11 cellular contexts compared by ENCODE assay signal in the genomic region with DNA sequence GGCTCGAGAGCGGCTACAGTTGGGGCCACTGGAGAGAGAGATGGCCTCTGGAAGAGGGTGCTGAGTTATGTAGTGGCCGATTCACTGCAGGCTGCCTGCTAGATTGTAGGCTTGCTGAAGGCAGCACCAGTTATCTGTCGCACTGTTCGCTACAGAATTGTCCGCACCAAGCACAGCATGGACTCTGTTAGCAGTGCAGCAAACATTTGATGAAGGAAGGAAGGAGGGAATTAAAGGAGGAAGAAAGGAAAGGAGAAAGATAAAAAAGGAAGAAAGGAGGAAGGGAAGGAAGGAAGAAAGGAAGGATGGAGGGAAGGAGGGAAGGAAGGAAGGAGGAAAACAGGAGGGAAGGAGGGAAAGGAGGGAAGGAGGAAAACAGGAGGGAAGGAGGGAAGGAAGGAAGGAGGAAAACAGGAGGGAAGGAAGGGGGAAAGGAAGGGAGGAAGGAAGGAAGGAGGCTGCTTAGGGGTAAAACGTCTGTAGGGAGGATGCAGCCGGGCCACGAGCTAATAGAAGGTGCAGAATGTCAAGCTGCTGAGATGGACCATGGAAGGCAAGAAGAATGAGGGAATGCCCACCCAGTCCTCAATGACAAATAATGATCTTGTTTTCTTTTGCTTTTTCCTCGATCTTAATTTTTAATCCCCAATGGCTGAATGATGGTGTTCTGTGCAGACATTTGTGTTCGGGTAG. TPM values are rescaled to one million over a fixed set of nuclear protein-coding genes. Genes with fewer than 3 reads are reported as not detected.
DNase-seq lines count a peak whose midpoint lies in the region; ATAC-seq and TF ChIP-seq lines count a peak whose summit lies in the region.
"Had no signal": no experiment of that assay in that cellular context is flagged by ENCODE, and none has a peak within 500 bp of the region (broad histone marks: within the 10 kb centered on the region; RNA-seq: fewer than 3 reads in every experiment).

No MANE protein-coding gene starts in this region.

- no peak overlapping the region for H3K4me2 ChIP-seq in smooth muscle cell

- H3K27me3 ChIP-seq in iPS-15b (ENCODE audit: control insufficient read depth, insufficient read depth, low read length), result peaks cover 23% of the 10 kb centered on the region
- peaks cover 9% of the 10 kb centered on the region for H3K27me3 ChIP-seq in smooth muscle cell (ENCODE audit: low read depth)

- no peaks in the 10 kb centered on the region for H3K79me2 ChIP-seq in smooth muscle cell (ENCODE audit: low read depth)

- H4K20me1 ChIP-seq in smooth muscle cell (ENCODE audit: low read depth), result no peaks in the 10 kb centered on the region

- H3K27me3 Mint-ChIP-seq in WTC11 (ENCODE audit: low read depth), result peaks cover 44% of the 10 kb centered on the region
- no peaks in the 10 kb centered on the region for H3K27me3 Mint-ChIP-seq in stimulated activated memory B cell treated with anti-CD40 and anti-IgM and Interleukin-4, amounts not matched to agents 10 μg/mL and 1 μg/mL and 100 μg/mL, for 72 hours

- no peak overlapping the region for H3K27ac Mint-ChIP-seq in WTC11
- H3K27ac Mint-ChIP-seq in stimulated activated memory B cell treated with anti-CD40 and anti-IgM and Interleukin-4, amounts not matched to agents 10 μg/mL and 1 μg/mL and 100 μg/mL, for 72 hours, result peak overlapping the region; percentile 24

- no peak for ATAC-seq in WTC11
- no peak for ATAC-seq in stimulated activated memory B cell treated with anti-CD40 and anti-IgM and Interleukin-4, amounts not matched to agents 10 μg/mL and 1 μg/mL and 100 μg/mL, for 72 hours
- ATAC-seq in GM21786 (IDR thresholded peaks at IDR 0.05; ENCODE audit: unreplicated experiment), result no peak

- H3F3A ChIP-seq in smooth muscle cell (ENCODE audit: low read depth), result peaks cover 17% of the 10 kb centered on the region

- no peaks in the 10 kb centered on the region for H3K4me1 ChIP-seq in iPS-15b (ENCODE audit: control insufficient read depth, insufficient read depth, low read length)
- H3K4me1 ChIP-seq in smooth muscle cell (ENCODE audit: low read depth), result peaks cover 2% of the 10 kb centered on the region

- H3K9me3 ChIP-seq in iPS-15b (ENCODE audit: control insufficient read depth, insufficient read depth, low read length), result no peaks in the 10 kb centered on the region
- H3K9me3 ChIP-seq in smooth muscle cell (replicated peaks; ENCODE audit: low read depth), result no peaks in the 10 kb centered on the region

- no peak overlapping the region for H3K9ac ChIP-seq in iPS-15b (ENCODE audit: low read depth, low read length)
- H3K9ac ChIP-seq in smooth muscle cell (ENCODE audit: low read depth), result no peak overlapping the region

- no peaks in the 10 kb centered on the region for H3K9me3 Mint-ChIP-seq in WTC11
- peaks cover 2% of the 10 kb centered on the region for H3K9me3 Mint-ChIP-seq in stimulated activated memory B cell treated with anti-CD40 and anti-IgM and Interleukin-4, amounts not matched to agents 10 μg/mL and 1 μg/mL and 100 μg/mL, for 72 hours

- peak overlapping the region; percentile 57 for H3K4me3 Mint-ChIP-seq in WTC11
- H3K4me3 Mint-ChIP-seq in stimulated activated memory B cell treated with anti-CD40 and anti-IgM and Interleukin-4, amounts not matched to agents 10 μg/mL and 1 μg/mL and 100 μg/mL, for 72 hours, result no peak overlapping the region

- H3K36me3 ChIP-seq in iPS-15b (ENCODE audit: control insufficient read depth, insufficient read depth, low read length) (no peaks in the 10 kb centered on the region), smooth muscle cell (ENCODE audit: low read depth) (no peaks in the 10 kb centered on the region)

- 79% methylated on average over 11 of the region's 11 CpGs for WGBS in smooth muscle cell (ENCODE audit: low lambda C conversion rate)

- peaks cover 19% of the 10 kb centered on the region for H3K4me1 Mint-ChIP-seq in WTC11
- H3K4me1 Mint-ChIP-seq in stimulated activated memory B cell treated with anti-CD40 and anti-IgM and Interleukin-4, amounts not matched to agents 10 μg/mL and 1 μg/mL and 100 μg/mL, for 72 hours, result peaks cover 17% of the 10 kb centered on the region

- POLR2A ChIA-PET in WTC11 (lab: Charles Lee), result no interaction called here

- TF ChIP-seq CTCF in WTC11 (IDR thresholded peaks at IDR 0.05), result 0 out of 2 replicates have a peak, but pooled peaks have one; percentile 0
- no peak for TF ChIP-seq CTCF in smooth muscle cell (IDR thresholded peaks at IDR 0.05; ENCODE audit: borderline replicate concordance, insufficient read depth, poor library complexity, severe bottlenecking)

- no peaks in the 10 kb centered on the region for H3K36me3 Mint-ChIP-seq in WTC11
- no peaks in the 10 kb centered on the region for H3K36me3 Mint-ChIP-seq in stimulated activated memory B cell treated with anti-CD40 and anti-IgM and Interleukin-4, amounts not matched to agents 10 μg/mL and 1 μg/mL and 100 μg/mL, for 72 hours

- peak overlapping the region; percentile 50 for H3K4me3 ChIP-seq in iPS-15b (ENCODE audit: low read depth, low read length)
- H3K4me3 ChIP-seq in smooth muscle cell, result no peak overlapping the region

- peak; percentile 28 for DNase-seq in activated CD4-positive, CD25-positive, alpha-beta regulatory T cell treated with anti-CD3 and anti-CD28 coated beads, Interleukin-2, amount 50 U/mL, for 72 hours
- no peak for DNase-seq in activated CD4-positive, CD25-positive, alpha-beta regulatory T cell (lab: John Stamatoyannopoulos, UW)
- DNase-seq in WTC11 (ENCODE audit: low spot score) (no peak), NCI-H748 treated with DMSO at 0.1 percent for 48 hours (lab: John Stamatoyannopoulos, UW) (no peak), smooth muscle cell (lab: John Stamatoyannopoulos, UW; ENCODE audit: unreplicated experiment) (no peak)
- DNase-seq: 8988T, GOT3, NCI-H774 had no signal

- no peak overlapping the region for H2AFZ ChIP-seq in smooth muscle cell (ENCODE audit: low read depth)

- CTCF ChIA-PET in WTC11 (lab: Charles Lee), result no interaction called here

- no peak overlapping the region for H3K27ac ChIP-seq in smooth muscle cell (ENCODE audit: low read depth)

TF ChIP-seq in WTC11, 78 proteins besides CTCF, POLR2A, EP300 and RAD21:
- TF ChIP-seq MAX (CRISPR knock-in tag; IDR thresholded peaks at IDR 0.05) (no peak), ZNF512 (CRISPR knock-in tag; IDR thresholded peaks at IDR 0.05; ENCODE audit: borderline replicate concordance) (peak; percentile 66; the same call in 1 of the 2 replicates)

RNA-seq across cellular contexts. Expression of gene ADIPOR2, which starts 27.3 kb away (rescaled TPM):
- total RNA-seq in WTC11 (2021), result 36.0 to 39.2 TPM (median 38.4 TPM) in 3 replicates
- 34.1 and 46.8 TPM in 2 replicates for total RNA-seq in smooth muscle cell
- 7.0 and 10.4 TPM in 2 replicates for polyA plus RNA-seq in smooth muscle cell

RNA-seq across cellular contexts. Expression of gene WNT5B, which starts 34.6 kb away (rescaled TPM):
- total RNA-seq in WTC11 (2021) (4.3 to 4.6 TPM (median 4.5 TPM) in 3 replicates), smooth muscle cell (8.4 and 11.5 TPM in 2 replicates)
- polyA plus RNA-seq in smooth muscle cell, result 31.7 and 39.7 TPM in 2 replicates
